In the genomic region with DNA sequence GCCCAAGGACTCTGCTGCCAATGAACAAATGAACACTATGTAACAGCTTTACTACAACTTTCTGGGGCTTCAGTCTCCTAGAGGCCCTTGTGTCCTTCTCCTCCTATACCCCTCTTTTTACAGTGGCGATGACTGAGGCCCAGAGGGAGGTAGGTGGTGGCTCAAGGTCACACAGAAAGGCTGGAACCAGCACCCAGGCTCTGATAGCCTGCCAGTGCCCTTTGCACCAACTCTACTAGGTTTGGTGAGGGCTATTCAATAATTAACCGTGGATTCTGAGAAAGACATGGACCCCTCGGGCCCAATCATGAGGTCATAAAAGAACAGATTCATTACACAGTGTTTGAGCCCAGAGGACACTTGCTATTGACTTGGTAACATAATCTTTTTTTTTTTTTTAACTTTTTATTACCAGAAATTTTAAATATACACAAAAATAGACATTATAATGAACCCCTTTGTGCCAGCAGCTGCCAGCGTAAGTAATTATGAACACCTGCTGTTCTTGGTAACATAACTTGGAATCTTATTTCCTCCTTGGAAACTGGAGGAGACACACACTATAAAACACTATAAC, we compare ENCODE assay signal across 29 cellular contexts. TPM values are rescaled to one million over a fixed set of nuclear protein-coding genes. Genes with fewer than 3 reads are reported as not detected.
DNase-seq lines count a peak whose midpoint lies in the region; ATAC-seq, FAIRE-seq and TF ChIP-seq lines count a peak whose summit lies in the region.
"Had no signal": no experiment of that assay in that cellular context is flagged by ENCODE, and none has a peak within 500 bp of the region (broad histone marks: within the 10 kb centered on the region; RNA-seq: fewer than 3 reads in every experiment).

No MANE protein-coding gene starts in this region.

- peak; percentile 9 for DNase-seq in NCI-H748 (lab: John Stamatoyannopoulos, UW; ENCODE audit: unreplicated experiment)
- no peak for DNase-seq in NCI-H748 treated with DMSO at 0.1 percent for 48 hours (lab: John Stamatoyannopoulos, UW)
- DNase-seq in kidney, result no peak
- DNase-seq in uterus, result no peak
- no peak for DNase-seq in COR-L47 (lab: John Stamatoyannopoulos, UW)
- no peak for DNase-seq in glomerular visceral epithelial cell (ENCODE audit: extremely low spot score)
- DNase-seq: activated CD4-positive, alpha-beta T cell treated with anti-CD3 and anti-CD28 coated beads for 4 hours; activated CD8-positive, alpha-beta memory T cell treated with anti-CD3 and anti-CD28 coated beads for 24 hours; activated naive CD4-positive, alpha-beta T cell treated with anti-CD3 and anti-CD28 coated beads for 36 hours; activated T-cell treated with anti-CD3 and anti-CD28 coated beads, Interleukin-2, amount 50 U/mL, for 4 hours; CD8-positive, alpha-beta T cell; DMS53; endodermal cell; kidney glomerular epithelial cell; naive thymus-derived CD8-positive, alpha-beta T cell; NCI-H1092; NCI-H2029 treated with DMSO at 0.1 percent for 48 hours; NCI-H524 treated with DMSO at 0.1 percent for 48 hours; stimulated activated CD8-positive, alpha-beta memory T cell treated with anti-CD3 and anti-CD28 coated beads, Interleukin-4, amount 100 ng/mL, for 48 hours; upper lobe of left lung had no signal

- peak overlapping the region; percentile 77 to 91 (median 90) for H3K27ac Mint-ChIP-seq in nephron
- H3K27ac Mint-ChIP-seq: activated naive CD4-positive, alpha-beta T cell treated with anti-CD3 and anti-CD28 coated beads for 36 hours; CD8-positive, alpha-beta T cell; endodermal cell; memory B cell had no signal

- peaks cover 83% of the 10 kb centered on the region for H3K4me1 Mint-ChIP-seq in nephron
- H3K4me1 Mint-ChIP-seq: memory B cell had no signal

- no peak overlapping the region for H3K4me3 ChIP-seq in kidney (ENCODE audit: low read length in 2 of 2)
- no peak overlapping the region for H3K4me3 ChIP-seq in uterus
- H3K4me3 ChIP-seq: upper lobe of left lung had no signal

- peak overlapping the region in 1 of 2 donors; percentile 5 for H3K9ac ChIP-seq in kidney (ENCODE audit: low read length in 2 of 2)

- peaks cover 0 to 8% of the 10 kb centered on the region in 2 donors for H3K9me3 ChIP-seq in kidney (ENCODE audit: control insufficient read depth in 1 of 2, low read length in 2 of 2)
- no peaks in the 10 kb centered on the region for H3K9me3 ChIP-seq in uterus

- H3K36me3 Mint-ChIP-seq in nephron (ENCODE audit: low read depth), result no peaks in the 10 kb centered on the region
- H3K36me3 Mint-ChIP-seq: CD8-positive, alpha-beta T cell; naive thymus-derived CD8-positive, alpha-beta T cell had no signal

- no peaks in the 10 kb centered on the region for H3K27me3 ChIP-seq in uterus
- H3K27me3 ChIP-seq: upper lobe of left lung had no signal

- peaks cover 31 to 46% of the 10 kb centered on the region in 2 donors for H3K4me1 ChIP-seq in kidney (ENCODE audit: control insufficient read depth in 1 of 2, insufficient read depth in 1 of 2, low read depth in 1 of 2, low read length in 2 of 2)
- peaks cover 4 to 16% of the 10 kb centered on the region in 2 donors for H3K4me1 ChIP-seq in uterus

- intact Hi-C loops in kidney (cut with DNase I), result no loop called here
- intact Hi-C loops in uterus (cut with DNase I; ENCODE audit: low total_unique reads), result no loop called here

- TF ChIP-seq CTCF in kidney (IDR thresholded peaks at IDR 0.05; ENCODE audit: borderline replicate concordance, extremely low read depth, insufficient read depth) (no peak), nephron (IDR thresholded peaks at IDR 0.05; ENCODE audit: unreplicated experiment in 3 of 3) (no peak), uterus (IDR thresholded peaks at IDR 0.05) (no peak)

- H3K36me3 ChIP-seq in kidney (ENCODE audit: control insufficient read depth in 1 of 2, insufficient read depth in 2 of 2, low read length in 2 of 2) (no peaks in the 10 kb centered on the region), uterus (no peaks in the 10 kb centered on the region)
- H3K36me3 ChIP-seq: upper lobe of left lung had no signal

- peak overlapping the region in 1 of 3 experiments; percentile 38 for H3K4me3 Mint-ChIP-seq in nephron
- H3K4me3 Mint-ChIP-seq: activated naive CD4-positive, alpha-beta T cell treated with anti-CD3 and anti-CD28 coated beads for 36 hours; activated T-cell treated with anti-CD3 and anti-CD28 coated beads, Interleukin-2, amount 50 U/mL, for 4 hours; CD8-positive, alpha-beta T cell; endodermal cell; memory B cell; naive thymus-derived CD8-positive, alpha-beta T cell had no signal

- peaks cover 5% of the 10 kb centered on the region for H3K9me3 Mint-ChIP-seq in nephron
- H3K9me3 Mint-ChIP-seq: activated T-cell treated with anti-CD3 and anti-CD28 coated beads, Interleukin-2, amount 50 U/mL, for 4 hours; CD8-positive, alpha-beta T cell had no signal

- no peak for TF ChIP-seq POLR2A in uterus (IDR thresholded peaks at IDR 0.05)

- peak overlapping the region; percentile 66 to 88 for H3K27ac ChIP-seq in kidney (ENCODE audit: low read depth in 2 of 2, low read length in 2 of 2)
- H3K27ac ChIP-seq in uterus, result peak overlapping the region; percentile 90 to 96
- H3K27ac ChIP-seq: upper lobe of left lung had no signal

- H3K27me3 Mint-ChIP-seq in nephron (ENCODE audit: low read depth), result peaks cover 16% of the 10 kb centered on the region

- FAIRE-seq in kidney (lab: Jason Lieb, UNC), result no peak
- FAIRE-seq: A204.1, bronchial epithelial cell, colon, G401.6 had no signal

- no peak for ATAC-seq in HG03095 (IDR thresholded peaks at IDR 0.05; ENCODE audit: unreplicated experiment)
- ATAC-seq: activated T-cell treated with anti-CD3 and anti-CD28 coated beads, Interleukin-2, amount 50 U/mL, for 4 hours; CD8-positive, alpha-beta T cell; HCT116; naive thymus-derived CD8-positive, alpha-beta T cell had no signal

RNA-seq across cellular contexts. Expression of a gene that starts 6.1 kb away (rescaled TPM):
- 37.7 TPM for total RNA-seq in kidney
- polyA plus RNA-seq in kidney (ENCODE audit: insufficient read depth, low read depth, low replicate concordance), result 74.7 TPM
- 10 to 100 TPM; 22.1 to 58.5 (median 28.0) TPM for total RNA-seq in uterus

RNA-seq across cellular contexts. Expression of a gene that starts 37.8 kb away (rescaled TPM):
- 0.22 TPM for total RNA-seq in kidney
- not detected for polyA plus RNA-seq in kidney (ENCODE audit: insufficient read depth, low read depth, low replicate concordance)
- total RNA-seq in uterus, result 1 to 10 TPM in 1 of 4 donors, under 1 TPM in 1, not detected in 2; 0.55 to 1.3 TPM
- total RNA-seq: bronchial epithelial cell; CD8-positive, alpha-beta T cell; fibroblast of lung; naive thymus-derived CD8-positive, alpha-beta T cell had no signal
- polyA plus RNA-seq: fibroblast of lung; naive thymus-derived CD8-positive, alpha-beta T cell had no signal
